In the genomic region with DNA sequence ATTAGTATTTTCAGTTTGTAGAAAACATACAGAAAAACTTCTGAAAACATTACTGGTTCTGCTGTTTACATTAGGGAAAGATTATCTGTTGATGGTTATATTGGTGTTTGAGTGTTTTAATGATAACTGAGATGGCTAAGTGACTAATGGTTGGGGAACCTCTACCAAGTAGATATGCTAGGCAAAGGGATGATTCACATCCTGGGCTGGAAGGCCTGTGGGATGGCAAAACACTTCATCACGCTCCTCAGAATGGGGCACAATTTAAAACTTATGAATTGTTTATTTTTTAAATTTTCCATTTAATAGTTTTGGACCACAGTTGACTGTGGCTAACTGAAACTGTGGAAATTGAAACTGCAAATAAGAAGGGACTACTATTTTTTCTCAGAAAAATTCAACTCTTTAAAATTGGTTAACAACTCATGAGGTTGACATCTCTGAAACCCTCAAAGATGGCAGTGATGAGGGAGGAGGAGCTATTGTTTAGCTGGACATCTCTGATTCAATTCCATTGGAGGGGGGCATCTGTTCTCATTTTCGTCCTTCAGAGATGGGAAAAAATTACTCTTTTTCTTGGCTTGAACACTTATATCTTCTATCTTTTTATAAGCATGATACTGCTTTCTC, we compare ENCODE assay signal across 15 cellular contexts. TPM values are rescaled to one million over a fixed set of nuclear protein-coding genes. Genes with fewer than 3 reads are reported as not detected.
DNase-seq lines count a peak whose midpoint lies in the region; ATAC-seq, FAIRE-seq and TF ChIP-seq lines count a peak whose summit lies in the region.
"Had no signal": no experiment of that assay in that cellular context is flagged by ENCODE, and none has a peak within 500 bp of the region (broad histone marks: within the 10 kb centered on the region; RNA-seq: fewer than 3 reads in every experiment).

No MANE protein-coding gene starts in this region.

- H3K9ac ChIP-seq in endothelial cell of umbilical vein (replicated peaks; ENCODE audit: extremely low read depth, insufficient read depth, low read length) = no peak overlapping the region

- H3K9me3 Mint-ChIP-seq in activated T-cell treated with anti-CD3 and anti-CD28 coated beads, Interleukin-2, amount 50 U/mL, for 24 hours = no peaks in the 10 kb centered on the region
- H3K9me3 Mint-ChIP-seq: H9 had no signal

- dilution Hi-C loops in endothelial cell of umbilical vein (cut with MboI; ENCODE audit: extremely low pct_ligation_motif_present, low sequenced_read_pairs) = no loop called here

- no peaks in the 10 kb centered on the region for H3K79me2 ChIP-seq in endothelial cell of umbilical vein (ENCODE audit: control insufficient read depth, insufficient read depth, low read length)

- H3K9me1 ChIP-seq in endothelial cell of umbilical vein (replicated peaks; ENCODE audit: control insufficient read depth, extremely low read depth, insufficient read depth, low read length) = no peaks in the 10 kb centered on the region

- H2AFZ ChIP-seq in endothelial cell of umbilical vein (ENCODE audit: low read depth, low read length) = no peak overlapping the region

- peaks cover 12% of the 10 kb centered on the region for H3K4me1 ChIP-seq in endothelial cell of umbilical vein (ENCODE audit: control insufficient read depth, extremely low read depth, insufficient read depth, low read length)

- intact Hi-C loops in endothelial cell of umbilical vein (cut with micrococcal nuclease) = no loop called here

- no peaks in the 10 kb centered on the region for H3K9me3 ChIP-seq in endothelial cell of umbilical vein (replicated peaks; ENCODE audit: control insufficient read depth, insufficient read depth, low read length)
- H3K9me3 ChIP-seq: stomach had no signal

- peak overlapping the region; percentile 21 for H3K4me3 Mint-ChIP-seq in activated T-cell treated with anti-CD3 and anti-CD28 coated beads, Interleukin-2, amount 50 U/mL, for 24 hours
- H3K4me3 Mint-ChIP-seq: H9 had no signal

- H3K27me3 ChIP-seq in endothelial cell of umbilical vein (ENCODE audit: control insufficient read depth in 2 of 2, insufficient read depth in 2 of 2, low read length in 2 of 2) = no peaks in the 10 kb centered on the region
- H3K27me3 ChIP-seq: stomach had no signal

- BruUV-seq in endothelial cell of umbilical vein (replicated peaks; lab: Mats Ljungman, UMichigan) = no TSS peak

- no peak overlapping the region for H3K4me3 ChIP-seq in endothelial cell of umbilical vein (replicated peaks in 1 of 3; ENCODE audit: insufficient read depth in 1 of 3, low read depth in 1 of 3, low read length in 3 of 3)
- H3K4me3 ChIP-seq: lung, stomach had no signal

- ATAC-seq in GM19035 (IDR thresholded peaks at IDR 0.05; ENCODE audit: unreplicated experiment) = no peak
- ATAC-seq: esophagus mucosa had no signal

- POLR2A ChIA-PET in endothelial cell of umbilical vein (lab: Charles Lee) = no interaction called here

- H3K4me1 Mint-ChIP-seq in activated T-cell treated with anti-CD3 and anti-CD28 coated beads, Interleukin-2, amount 50 U/mL, for 24 hours (ENCODE audit: low read depth) = peaks cover 50% of the 10 kb centered on the region

- H3K36me3 Mint-ChIP-seq in activated T-cell treated with anti-CD3 and anti-CD28 coated beads, Interleukin-2, amount 50 U/mL, for 24 hours (ENCODE audit: low read depth) = peaks cover 5% of the 10 kb centered on the region

- no peak for TF ChIP-seq POLR2A in endothelial cell of umbilical vein (IDR thresholded peaks at IDR 0.05; ENCODE audit: low read depth, low read length)

- TF ChIP-seq CTCF in endothelial cell of umbilical vein (IDR thresholded peaks at IDR 0.05; ENCODE audit: extremely low read depth in 1 of 2, insufficient read depth in 1 of 2, low read depth in 1 of 2, low read length in 2 of 2) = no peak

- no peak for DNase-seq in activated T-cell treated with anti-CD3 and anti-CD28 coated beads, Interleukin-2, amount 50 U/mL, for 24 hours
- DNase-seq in activated T-cell treated with anti-CD3 and anti-CD28 coated beads for 4 hours (no peak), RPMI7951 (ENCODE audit: low read depth) (peak; percentile 90), endothelial cell of umbilical vein (ENCODE audit: low read depth, low spot score) (peak; percentile 40), ureter (ENCODE audit: low spot score) (no peak), DMS 273 (lab: John Stamatoyannopoulos, UW; ENCODE audit: unreplicated experiment) (no peak)
- peak; percentile 40 for DNase-seq in stimulated activated CD4-positive, alpha-beta T cell treated with anti-CD3 and anti-CD28 coated beads, Interleukin-4, amount 100 ng/mL, for 24 hours
- DNase-seq: activated effector memory CD4-positive, alpha-beta T cell treated with Interleukin-2 at 50 U/mL for 16 hours; H9; small intestine; stomach had no signal

- FAIRE-seq in endothelial cell of umbilical vein (lab: Jason Lieb, UNC) = peak; percentile 75
- FAIRE-seq: small intestine had no signal

- peak overlapping the region; percentile 40 for H3K27ac ChIP-seq in endothelial cell of umbilical vein (ENCODE audit: insufficient read depth, low read depth, low read length)
- H3K27ac ChIP-seq: C4-2B, stomach had no signal

- no peaks in the 10 kb centered on the region for H3K36me3 ChIP-seq in endothelial cell of umbilical vein (ENCODE audit: control insufficient read depth in 2 of 2, extremely low read depth in 1 of 2, insufficient read depth in 2 of 2, low read length in 2 of 2)
- H3K36me3 ChIP-seq: stomach had no signal

- H4K20me1 ChIP-seq in endothelial cell of umbilical vein (replicated peaks; ENCODE audit: control insufficient read depth, extremely low read depth, insufficient read depth, low read length) = no peaks in the 10 kb centered on the region

- H3K4me2 ChIP-seq in endothelial cell of umbilical vein (ENCODE audit: insufficient read depth, low read length) = peak overlapping the region; percentile 45

- H3K27me3 Mint-ChIP-seq in activated T-cell treated with anti-CD3 and anti-CD28 coated beads, Interleukin-2, amount 50 U/mL, for 24 hours = no peaks in the 10 kb centered on the region

- peak overlapping the region; percentile 85 for H3K27ac Mint-ChIP-seq in activated T-cell treated with anti-CD3 and anti-CD28 coated beads, Interleukin-2, amount 50 U/mL, for 24 hours
- H3K27ac Mint-ChIP-seq: H9 had no signal

- CTCF ChIA-PET in endothelial cell of umbilical vein (lab: Charles Lee) = interaction anchor here (0.8 to 2.3 kb wide), 8 partner anchors 8 to 318 kb away, joined by 3 to 7 read pairs (median 4); no protein-coding TSS in a partner anchor

TF ChIP-seq in endothelial cell of umbilical vein, 7 proteins besides CTCF, POLR2A, EP300 and RAD21:
- no peak for TF ChIP-seq JUN (IDR thresholded peaks at IDR 0.05; ENCODE audit: borderline replicate concordance, insufficient read depth, insufficient read length, low read depth)
- TF ChIP-seq FOS (IDR thresholded peaks at IDR 0.05; ENCODE audit: borderline replicate concordance, insufficient read depth, low read length) = peak; percentile 90
- no peak for TF ChIP-seq EZH2 (IDR thresholded peaks at IDR 0.05; ENCODE audit: borderline replicate concordance, low read depth, low read length, severe bottlenecking)
- TF ChIP-seq, protein P1, sequence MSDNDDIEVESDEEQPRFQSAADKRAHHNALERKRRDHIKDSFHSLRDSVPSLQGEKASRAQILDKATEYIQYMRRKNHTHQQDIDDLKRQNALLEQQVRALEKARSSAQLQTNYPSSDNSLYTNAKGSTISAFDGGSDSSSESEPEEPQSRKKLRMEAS (IDR thresholded peaks at IDR 0.05; ENCODE audit: insufficient read depth, insufficient read length) = no peak
- TF ChIP-seq MYC (IDR thresholded peaks at IDR 0.05; ENCODE audit: low read depth, low read length) = no peak
- peak; percentile 87 for TF ChIP-seq GATA2 (IDR thresholded peaks at IDR 0.05; ENCODE audit: insufficient read depth, insufficient read length, low read depth, low read length)
- peak; percentile 53 for TF ChIP-seq POLR2AphosphoS5 (IDR thresholded peaks at IDR 0.05; ENCODE audit: insufficient read depth, low read depth, low read length)

RNA-seq across cellular contexts. Expression of a gene that starts 21.2 kb away (rescaled TPM):
- 1.5 and 1.6 TPM in 2 replicates for total RNA-seq in RPMI7951 (2014; rRNA removed; shearing (Covaris generic))
- 2.6 and 3.3 TPM in 2 replicates for total RNA-seq in endothelial cell of umbilical vein
- 0.96 and 1.2 TPM in 2 replicates for polyA plus RNA-seq in endothelial cell of umbilical vein
- 0.57 and 0.75 TPM in 2 replicates for polyA plus RNA-seq in endothelial cell of umbilical vein (2011; cell fraction: cytosol; rRNA removed)
- 4.9 and 5.2 TPM in 2 replicates for polyA plus RNA-seq in endothelial cell of umbilical vein (2011; cell fraction: nucleus; rRNA removed)
- polyA plus RNA-seq in endothelial cell of umbilical vein (2012) = 2.4 and 3.3 TPM in 2 replicates
- polyA minus RNA-seq in endothelial cell of umbilical vein = 5.2 and 7.9 TPM in 2 replicates
- polyA minus RNA-seq in endothelial cell of umbilical vein (2011; cell fraction: cytosol; rRNA and poly(A)+ RNA removed) = 1.6 TPM
- 6.4 and 7.1 TPM in 2 replicates for polyA minus RNA-seq in endothelial cell of umbilical vein (2011; cell fraction: nucleus; rRNA and poly(A)+ RNA removed)
- 29.9 TPM for total RNA-seq in ureter

Comparison
In these comparisons a context has a peak if more than half of its experiments do, and no peak if none do; other contexts are left out.
1. DNase-seq: peak in RPMI7951 (single experiment), endothelial cell of umbilical vein (single experiment) and stimulated activated CD4-positive, alpha-beta T cell treated with anti-CD3 and anti-CD28 coated beads, Interleukin-4, amount 100 ng/mL, for 24 hours (single experiment); none in activated T-cell treated with anti-CD3 and anti-CD28 coated beads, Interleukin-2, amount 50 U/mL, for 24 hours (single experiment), activated T-cell treated with anti-CD3 and anti-CD28 coated beads for 4 hours (single experiment), ureter (single experiment) and DMS 273 (single experiment).